Comparison of ENCODE assay signal across 26 cellular contexts in the genomic region with DNA sequence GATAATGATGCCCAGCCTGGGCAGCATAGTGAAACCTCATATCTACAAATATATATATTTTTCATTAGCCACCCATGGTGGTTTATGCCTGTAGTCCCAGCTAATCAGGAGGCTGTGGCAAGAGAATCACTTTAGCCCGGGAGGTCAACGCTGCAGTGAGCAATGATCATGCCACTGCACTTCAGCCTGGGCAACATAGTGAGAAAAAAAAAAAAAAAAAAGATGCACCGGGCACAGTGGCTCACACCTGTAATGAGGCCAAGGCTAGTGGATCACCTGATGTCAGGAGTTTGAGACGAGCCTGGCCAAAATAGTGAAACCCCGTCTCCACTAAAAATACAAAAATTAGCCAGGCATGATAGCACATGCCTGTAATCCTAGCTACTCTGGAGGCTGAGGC. TPM values are rescaled to one million over a fixed set of nuclear protein-coding genes. Genes with fewer than 3 reads are reported as not detected.
"Had no signal": no experiment of that assay in that cellular context is flagged by ENCODE, and none has a peak within 500 bp of the region (broad histone marks: within the 10 kb centered on the region; RNA-seq: fewer than 3 reads in every experiment).

No MANE protein-coding gene starts in this region.

- H3K4me2 ChIP-seq: PC-9 had no signal

- H2AFZ ChIP-seq: PC-9 had no signal

- ATAC-seq: Right ventricle myocardium inferior had no signal

- H3K27ac ChIP-seq: PC-9, Peyer's patch, SJCRH30 had no signal

- H3K4me1 ChIP-seq: Peyer's patch, SJCRH30 had no signal

- DNase-seq: IMR-90; Karpas-422; KG1; MG63; NCI-H1092; NCI-H1105 treated with DMSO at 0.1 percent for 48 hours; NCI-H1417 treated with DMSO at 0.1 percent for 48 hours; NCI-H146; NCI-H1694 treated with DMSO at 0.1 percent for 48 hours; NCI-H1930; NCI-H2081; NCI-H2107; NCI-H226; NCI-H446; NCI-H510A; NCI-H524 treated with DMSO at 0.1 percent for 48 hours; NCI-H69; NCI-H774; NK-92 treated with Interleukin-12 subunit alpha and Interleukin-12 subunit beta, amount 100 ng/mL, for 24 hours; PC-9; Peyer's patch; SHP77 treated with DMSO at 0.1 percent for 48 hours; SJCRH30 had no signal

- H3K27me3 ChIP-seq: Peyer's patch, SJCRH30 had no signal

- H3K4me3 ChIP-seq: MG63, PC-9, SJCRH30 had no signal

- H3K36me3 ChIP-seq: MG63, Peyer's patch, SJCRH30 had no signal

- H3K9me3 ChIP-seq: MG63, Peyer's patch, SJCRH30 had no signal

RNA-seq across cellular contexts. Expression of gene ADRA1B, which starts 50.2 kb away (rescaled TPM):
- total RNA-seq: HT-29, RPMI7951, SJCRH30 had no signal
